In genomic region chr7:92720604-92721350, GRCh38 we compare ENCODE assay signal across 11 cellular contexts.
DNase-seq lines count a peak whose midpoint lies in the region; ATAC-seq and TF ChIP-seq lines count a peak whose summit lies in the region.
"Had no signal": no experiment of that assay in that cellular context is flagged by ENCODE, and none has a peak within 500 bp of the region (broad histone marks: within the 10 kb centered on the region; RNA-seq: fewer than 3 reads in every experiment).

No MANE protein-coding gene starts in this region.

- peaks cover 77% of the 10 kb centered on the region for H3K4me1 Mint-ChIP-seq in stimulated activated naive CD8-positive, alpha-beta T cell treated with anti-CD3 and anti-CD28 coated beads, Interleukin-15, Interleukin-2, amounts not matched to agents 100 ng/mL and 50 ng/mL, for 24 hours (ENCODE audit: low read depth)
- H3K4me1 Mint-ChIP-seq in stimulated activated naive CD8-positive, alpha-beta T cell treated with anti-CD3 and anti-CD28 coated beads, Interleukin-15, amount 100 ng/mL, for 72 hours: peaks cover 56% of the 10 kb centered on the region

- H3K9me3 Mint-ChIP-seq in stimulated activated naive CD8-positive, alpha-beta T cell treated with anti-CD3 and anti-CD28 coated beads, Interleukin-15, Interleukin-2, amounts not matched to agents 100 ng/mL and 50 ng/mL, for 24 hours: no peaks in the 10 kb centered on the region
- H3K9me3 Mint-ChIP-seq in stimulated activated naive CD8-positive, alpha-beta T cell treated with anti-CD3 and anti-CD28 coated beads, Interleukin-15, amount 100 ng/mL, for 72 hours: no peaks in the 10 kb centered on the region
- H3K9me3 Mint-ChIP-seq: CD8-positive, alpha-beta memory T cell had no signal

- H3K9me3 ChIP-seq in KOPT-K1 (ENCODE audit: insufficient read depth, low read length, poor library complexity, severe bottlenecking): no peaks in the 10 kb centered on the region

- no peak for ATAC-seq in stimulated activated naive CD8-positive, alpha-beta T cell treated with anti-CD3 and anti-CD28 coated beads, Interleukin-15, Interleukin-2, amounts not matched to agents 100 U/mL and 50 U/mL, for 24 hours
- ATAC-seq in HG02623 (IDR thresholded peaks at IDR 0.05; ENCODE audit: unreplicated experiment): peak; percentile 53
- no peak for ATAC-seq in stimulated activated naive CD8-positive, alpha-beta T cell treated with anti-CD3 and anti-CD28 coated beads, Interleukin-15, amount 100 ng/mL, for 72 hours

- DNase-seq in stimulated activated naive CD8-positive, alpha-beta T cell treated with anti-CD3 and anti-CD28 coated beads, Interleukin-15, Interleukin-2, amounts not matched to agents 100 U/mL and 50 U/mL, for 24 hours: no peak
- no peak for DNase-seq in stimulated activated naive CD8-positive, alpha-beta T cell treated with anti-CD3 and anti-CD28 coated beads, Interleukin-15, amount 100 ng/mL, for 72 hours
- no peak for DNase-seq in retina
- no peak for DNase-seq in COLO829 (ENCODE audit: low spot score)
- DNase-seq in RWPE1 (ENCODE audit: low spot score): no peak
- DNase-seq: CD8-positive, alpha-beta memory T cell; foreskin melanocyte; naive B cell had no signal

- peak overlapping the region; percentile 40 for H3K27ac Mint-ChIP-seq in stimulated activated naive CD8-positive, alpha-beta T cell treated with anti-CD3 and anti-CD28 coated beads, Interleukin-15, Interleukin-2, amounts not matched to agents 100 ng/mL and 50 ng/mL, for 24 hours
- H3K27ac Mint-ChIP-seq in stimulated activated naive CD8-positive, alpha-beta T cell treated with anti-CD3 and anti-CD28 coated beads, Interleukin-15, amount 100 ng/mL, for 72 hours: peak overlapping the region; percentile 9 to 20

- H3K27ac ChIP-seq in KOPT-K1 (ENCODE audit: low read depth, low read length, poor library complexity, severe bottlenecking): peak overlapping the region; percentile 65
- H3K27ac ChIP-seq in RWPE1: no peak overlapping the region

- H3K36me3 Mint-ChIP-seq in stimulated activated naive CD8-positive, alpha-beta T cell treated with anti-CD3 and anti-CD28 coated beads, Interleukin-15, Interleukin-2, amounts not matched to agents 100 ng/mL and 50 ng/mL, for 24 hours (ENCODE audit: low read depth): peaks cover 98% of the 10 kb centered on the region

- H3K36me3 ChIP-seq in KOPT-K1 (ENCODE audit: insufficient read depth, low read length): peaks cover 98% of the 10 kb centered on the region

- no peak for TF ChIP-seq CTCF in RWPE1 (conservative IDR thresholded peaks at IDR 0.05; ENCODE audit: low read depth)

- POLR2A ChIA-PET in RWPE1 (lab: Yijun Ruan, JAX; ENCODE audit: low non-redundant PET): no interaction called here

- CTCF ChIA-PET in RWPE1 (lab: Yijun Ruan, JAX): no interaction called here

- H3K4me3 Mint-ChIP-seq in stimulated activated naive CD8-positive, alpha-beta T cell treated with anti-CD3 and anti-CD28 coated beads, Interleukin-15, Interleukin-2, amounts not matched to agents 100 ng/mL and 50 ng/mL, for 24 hours: no peak overlapping the region
- H3K4me3 Mint-ChIP-seq in stimulated activated naive CD8-positive, alpha-beta T cell treated with anti-CD3 and anti-CD28 coated beads, Interleukin-15, amount 100 ng/mL, for 72 hours: peak overlapping the region in 1 of 2 donors; percentile 16

- no peaks in the 10 kb centered on the region for H3K27me3 Mint-ChIP-seq in stimulated activated naive CD8-positive, alpha-beta T cell treated with anti-CD3 and anti-CD28 coated beads, Interleukin-15, Interleukin-2, amounts not matched to agents 100 ng/mL and 50 ng/mL, for 24 hours
- no peaks in the 10 kb centered on the region for H3K27me3 Mint-ChIP-seq in stimulated activated naive CD8-positive, alpha-beta T cell treated with anti-CD3 and anti-CD28 coated beads, Interleukin-15, amount 100 ng/mL, for 72 hours
- H3K27me3 Mint-ChIP-seq: CD8-positive, alpha-beta memory T cell; naive B cell had no signal
